Comparison of ENCODE assay signal across 26 cellular contexts in the genomic region with DNA sequence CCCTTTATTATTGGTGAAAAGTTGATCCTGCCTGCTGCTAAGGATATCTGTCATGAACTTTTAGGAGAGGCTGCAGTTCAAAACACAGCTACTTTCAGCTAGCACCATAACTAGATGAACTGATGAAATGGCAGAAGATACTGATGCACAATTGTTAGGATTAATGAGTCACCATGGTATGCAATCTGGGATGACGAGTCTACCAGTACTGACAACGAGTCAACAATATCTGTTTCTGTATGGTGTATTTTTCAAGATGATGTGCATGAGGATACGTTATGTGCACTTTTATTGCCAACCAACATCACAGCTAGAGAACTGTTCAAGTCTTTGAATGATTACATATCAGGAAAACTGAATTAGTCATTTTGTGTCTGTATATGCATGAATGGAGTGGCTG.
"Had no signal": no experiment of that assay in that cellular context is flagged by ENCODE, and none has a peak within 500 bp of the region (broad histone marks: within the 10 kb centered on the region; RNA-seq: fewer than 3 reads in every experiment).

No MANE protein-coding gene starts in this region.

- DNase-seq: activated CD4-positive, alpha-beta memory T cell treated with anti-CD3 and anti-CD28 coated beads for 36 hours; activated CD4-positive, alpha-beta T cell treated with anti-CD3 and anti-CD28 coated beads for 48 hours; activated naive CD4-positive, alpha-beta T cell treated with Interleukin-2 at 50 U/mL for 16 hours; activated naive CD8-positive, alpha-beta T cell treated with anti-CD3 and anti-CD28 coated beads, Interleukin-2, amount 10 ng/mL, durations not matched to agents 7 days and 5 days; activated T-cell treated with anti-CD3 and anti-CD28 coated beads, Interleukin-2, amount 50 U/mL, for 48 hours; body of pancreas; central memory CD4-positive, alpha-beta T cell; effector memory CD8-positive, alpha-beta T cell; esophagus squamous epithelium; immature natural killer cell; kidney glomerular epithelial cell; left lung; naive thymus-derived CD8-positive, alpha-beta T cell; posterior cingulate gyrus; stimulated activated CD4-positive, alpha-beta T cell treated with anti-CD3 and anti-CD28 coated beads, Interleukin-2, amount 100 ng/mL, for 48 hours; stimulated activated CD8-positive, alpha-beta memory T cell treated with anti-CD3 and anti-CD28 coated beads, Interleukin-4, amount 100 ng/mL, for 48 hours; stimulated activated naive B cell treated with anti-CD40 and anti-IgM and Interleukin-4, amounts not matched to agents 10 μg/mL and 1 μg/mL and 100 μg/mL, for 72 hours had no signal

- ATAC-seq: body of pancreas; effector memory CD8-positive, alpha-beta T cell; left lung; naive thymus-derived CD8-positive, alpha-beta T cell; sciatic nerve; stimulated activated naive B cell treated with anti-CD40 and anti-IgM and Interleukin-4, amounts not matched to agents 10 μg/mL and 1 μg/mL and 100 μg/mL, for 72 hours had no signal

- H3K4me1 ChIP-seq: body of pancreas, esophagus squamous epithelium, left lung, neural progenitor cell, vagina had no signal

- H3K27me3 Mint-ChIP-seq: activated CD4-positive, alpha-beta memory T cell treated with anti-CD3 and anti-CD28 coated beads for 36 hours; activated naive CD8-positive, alpha-beta T cell treated with anti-CD3 and anti-CD28 coated beads, Interleukin-2, amount 10 ng/mL, durations not matched to agents 7 days and 5 days; effector memory CD8-positive, alpha-beta T cell; naive thymus-derived CD8-positive, alpha-beta T cell; stimulated activated naive B cell treated with anti-CD40 and anti-IgM and Interleukin-4, amounts not matched to agents 10 μg/mL and 1 μg/mL and 100 μg/mL, for 72 hours had no signal

- H3K9me3 Mint-ChIP-seq: activated CD4-positive, alpha-beta memory T cell treated with anti-CD3 and anti-CD28 coated beads for 36 hours; activated naive CD8-positive, alpha-beta T cell treated with anti-CD3 and anti-CD28 coated beads, Interleukin-2, amount 10 ng/mL, durations not matched to agents 7 days and 5 days; mesothelial cell of epicardium; neural progenitor cell; stimulated activated naive B cell treated with anti-CD40 and anti-IgM and Interleukin-4, amounts not matched to agents 10 μg/mL and 1 μg/mL and 100 μg/mL, for 72 hours; type B pancreatic cell had no signal

- H3K9me3 ChIP-seq: body of pancreas, esophagus squamous epithelium, left lung, thoracic aorta, vagina had no signal

- H3K27ac Mint-ChIP-seq: activated CD4-positive, alpha-beta memory T cell treated with anti-CD3 and anti-CD28 coated beads for 36 hours; activated naive CD8-positive, alpha-beta T cell treated with anti-CD3 and anti-CD28 coated beads, Interleukin-2, amount 10 ng/mL, durations not matched to agents 7 days and 5 days; effector memory CD8-positive, alpha-beta T cell; immature natural killer cell; mesothelial cell of epicardium; naive thymus-derived CD8-positive, alpha-beta T cell; neural progenitor cell; stimulated activated naive B cell treated with anti-CD40 and anti-IgM and Interleukin-4, amounts not matched to agents 10 μg/mL and 1 μg/mL and 100 μg/mL, for 72 hours; type B pancreatic cell had no signal

- H3K4me1 Mint-ChIP-seq: activated naive CD8-positive, alpha-beta T cell treated with anti-CD3 and anti-CD28 coated beads, Interleukin-2, amount 10 ng/mL, durations not matched to agents 7 days and 5 days; immature natural killer cell; mesothelial cell of epicardium; naive thymus-derived CD8-positive, alpha-beta T cell; neural progenitor cell; stimulated activated naive B cell treated with anti-CD40 and anti-IgM and Interleukin-4, amounts not matched to agents 10 μg/mL and 1 μg/mL and 100 μg/mL, for 72 hours had no signal

- H3K4me3 ChIP-seq: body of pancreas, esophagus squamous epithelium, hepatocyte, left lung, lung, neural progenitor cell, smooth muscle cell, thoracic aorta, vagina had no signal

- H3K27me3 ChIP-seq: body of pancreas, esophagus squamous epithelium, hepatocyte, left lung, neural progenitor cell, vagina had no signal

- H3K36me3 ChIP-seq: esophagus squamous epithelium, left lung, neural progenitor cell, thoracic aorta, vagina had no signal

- H3K4me3 Mint-ChIP-seq: activated CD4-positive, alpha-beta memory T cell treated with anti-CD3 and anti-CD28 coated beads for 36 hours; activated naive CD8-positive, alpha-beta T cell treated with anti-CD3 and anti-CD28 coated beads, Interleukin-2, amount 10 ng/mL, durations not matched to agents 7 days and 5 days; effector memory CD8-positive, alpha-beta T cell; immature natural killer cell; mesothelial cell of epicardium; naive thymus-derived CD8-positive, alpha-beta T cell; neural progenitor cell; stimulated activated naive B cell treated with anti-CD40 and anti-IgM and Interleukin-4, amounts not matched to agents 10 μg/mL and 1 μg/mL and 100 μg/mL, for 72 hours; type B pancreatic cell had no signal

- H3K27ac ChIP-seq: body of pancreas, esophagus squamous epithelium, hepatocyte, left lung, neural progenitor cell, thoracic aorta, vagina had no signal

- H3K36me3 Mint-ChIP-seq: activated CD4-positive, alpha-beta memory T cell treated with anti-CD3 and anti-CD28 coated beads for 36 hours; activated naive CD8-positive, alpha-beta T cell treated with anti-CD3 and anti-CD28 coated beads, Interleukin-2, amount 10 ng/mL, durations not matched to agents 7 days and 5 days; immature natural killer cell; mesothelial cell of epicardium; naive thymus-derived CD8-positive, alpha-beta T cell; neural progenitor cell; type B pancreatic cell had no signal
